In the genomic region with DNA sequence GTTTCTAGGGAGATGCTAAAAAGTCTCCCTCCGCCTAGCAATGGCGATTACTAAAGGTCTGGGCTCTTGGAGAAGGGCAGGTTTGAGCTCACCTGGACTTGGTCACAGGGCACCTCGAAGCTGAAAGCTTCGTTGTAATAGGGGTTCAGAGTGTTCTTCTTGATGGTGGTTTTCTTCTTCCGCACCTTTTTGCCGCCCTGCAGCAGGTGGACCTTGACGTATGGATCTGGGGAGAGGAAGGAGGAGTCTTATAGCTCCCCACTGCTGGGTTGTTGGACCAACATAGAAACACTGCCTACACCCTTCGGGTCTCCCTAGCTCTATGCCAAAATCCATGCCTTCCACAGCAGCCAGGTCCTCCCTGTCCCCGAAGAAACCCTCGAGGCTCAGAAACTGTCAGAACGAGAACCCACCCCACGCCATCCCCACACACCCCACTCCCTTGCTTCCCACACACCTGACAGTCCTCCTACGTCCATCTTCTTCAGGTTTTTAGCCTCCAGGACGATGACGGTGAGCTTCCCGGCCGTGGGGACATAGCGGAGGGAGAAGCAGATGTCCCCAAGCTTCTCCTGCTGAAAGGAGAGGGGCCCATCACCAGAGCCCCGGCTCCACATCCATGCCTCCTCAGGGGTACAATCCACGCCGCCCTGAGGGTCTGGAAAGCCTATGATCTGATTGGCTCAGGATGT, we compare ENCODE assay signal across 1 cellular context.
TF ChIP-seq lines count a peak whose summit lies in the region.

No MANE protein-coding gene starts in this region.

TF ChIP-seq in GM23338, 12 proteins besides CTCF, POLR2A, EP300 and RAD21:
- no peak for TF ChIP-seq CREB1 (CRISPR knock-in tag; IDR thresholded peaks at IDR 0.05; ENCODE audit: low read depth)
- TF ChIP-seq NANOG (IDR thresholded peaks at IDR 0.05; ENCODE audit: borderline replicate concordance) = no peak
- no peak for TF ChIP-seq ZNF331 (CRISPR knock-in tag; IDR thresholded peaks at IDR 0.05; ENCODE audit: low read depth)
- TF ChIP-seq, protein P1, sequence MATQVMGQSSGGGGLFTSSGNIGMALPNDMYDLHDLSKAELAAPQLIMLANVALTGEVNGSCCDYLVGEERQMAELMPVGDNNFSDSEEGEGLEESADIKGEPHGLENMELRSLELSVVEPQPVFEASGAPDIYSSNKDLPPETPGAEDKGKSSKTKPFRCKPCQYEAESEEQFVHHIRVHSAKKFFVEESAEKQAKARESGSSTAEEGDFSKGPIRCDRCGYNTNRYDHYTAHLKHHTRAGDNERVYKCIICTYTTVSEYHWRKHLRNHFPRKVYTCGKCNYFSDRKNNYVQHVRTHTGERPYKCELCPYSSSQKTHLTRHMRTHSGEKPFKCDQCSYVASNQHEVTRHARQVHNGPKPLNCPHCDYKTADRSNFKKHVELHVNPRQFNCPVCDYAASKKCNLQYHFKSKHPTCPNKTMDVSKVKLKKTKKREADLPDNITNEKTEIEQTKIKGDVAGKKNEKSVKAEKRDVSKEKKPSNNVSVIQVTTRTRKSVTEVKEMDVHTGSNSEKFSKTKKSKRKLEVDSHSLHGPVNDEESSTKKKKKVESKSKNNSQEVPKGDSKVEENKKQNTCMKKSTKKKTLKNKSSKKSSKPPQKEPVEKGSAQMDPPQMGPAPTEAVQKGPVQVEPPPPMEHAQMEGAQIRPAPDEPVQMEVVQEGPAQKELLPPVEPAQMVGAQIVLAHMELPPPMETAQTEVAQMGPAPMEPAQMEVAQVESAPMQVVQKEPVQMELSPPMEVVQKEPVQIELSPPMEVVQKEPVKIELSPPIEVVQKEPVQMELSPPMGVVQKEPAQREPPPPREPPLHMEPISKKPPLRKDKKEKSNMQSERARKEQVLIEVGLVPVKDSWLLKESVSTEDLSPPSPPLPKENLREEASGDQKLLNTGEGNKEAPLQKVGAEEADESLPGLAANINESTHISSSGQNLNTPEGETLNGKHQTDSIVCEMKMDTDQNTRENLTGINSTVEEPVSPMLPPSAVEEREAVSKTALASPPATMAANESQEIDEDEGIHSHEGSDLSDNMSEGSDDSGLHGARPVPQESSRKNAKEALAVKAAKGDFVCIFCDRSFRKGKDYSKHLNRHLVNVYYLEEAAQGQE (IDR thresholded peaks at IDR 0.05; ENCODE audit: unreplicated experiment) = no peak
- no peak for TF ChIP-seq EZH2 (IDR thresholded peaks at IDR 0.05; ENCODE audit: low read depth, unreplicated experiment)
- no peak for TF ChIP-seq ZNF114 (CRISPR knock-in tag; IDR thresholded peaks at IDR 0.05)
- TF ChIP-seq STAT1 (IDR thresholded peaks at IDR 0.05; ENCODE audit: unreplicated experiment) = no peak
- no peak for TF ChIP-seq EZH2phosphoT487 (IDR thresholded peaks at IDR 0.05; ENCODE audit: unreplicated experiment)
- TF ChIP-seq, protein P2, sequence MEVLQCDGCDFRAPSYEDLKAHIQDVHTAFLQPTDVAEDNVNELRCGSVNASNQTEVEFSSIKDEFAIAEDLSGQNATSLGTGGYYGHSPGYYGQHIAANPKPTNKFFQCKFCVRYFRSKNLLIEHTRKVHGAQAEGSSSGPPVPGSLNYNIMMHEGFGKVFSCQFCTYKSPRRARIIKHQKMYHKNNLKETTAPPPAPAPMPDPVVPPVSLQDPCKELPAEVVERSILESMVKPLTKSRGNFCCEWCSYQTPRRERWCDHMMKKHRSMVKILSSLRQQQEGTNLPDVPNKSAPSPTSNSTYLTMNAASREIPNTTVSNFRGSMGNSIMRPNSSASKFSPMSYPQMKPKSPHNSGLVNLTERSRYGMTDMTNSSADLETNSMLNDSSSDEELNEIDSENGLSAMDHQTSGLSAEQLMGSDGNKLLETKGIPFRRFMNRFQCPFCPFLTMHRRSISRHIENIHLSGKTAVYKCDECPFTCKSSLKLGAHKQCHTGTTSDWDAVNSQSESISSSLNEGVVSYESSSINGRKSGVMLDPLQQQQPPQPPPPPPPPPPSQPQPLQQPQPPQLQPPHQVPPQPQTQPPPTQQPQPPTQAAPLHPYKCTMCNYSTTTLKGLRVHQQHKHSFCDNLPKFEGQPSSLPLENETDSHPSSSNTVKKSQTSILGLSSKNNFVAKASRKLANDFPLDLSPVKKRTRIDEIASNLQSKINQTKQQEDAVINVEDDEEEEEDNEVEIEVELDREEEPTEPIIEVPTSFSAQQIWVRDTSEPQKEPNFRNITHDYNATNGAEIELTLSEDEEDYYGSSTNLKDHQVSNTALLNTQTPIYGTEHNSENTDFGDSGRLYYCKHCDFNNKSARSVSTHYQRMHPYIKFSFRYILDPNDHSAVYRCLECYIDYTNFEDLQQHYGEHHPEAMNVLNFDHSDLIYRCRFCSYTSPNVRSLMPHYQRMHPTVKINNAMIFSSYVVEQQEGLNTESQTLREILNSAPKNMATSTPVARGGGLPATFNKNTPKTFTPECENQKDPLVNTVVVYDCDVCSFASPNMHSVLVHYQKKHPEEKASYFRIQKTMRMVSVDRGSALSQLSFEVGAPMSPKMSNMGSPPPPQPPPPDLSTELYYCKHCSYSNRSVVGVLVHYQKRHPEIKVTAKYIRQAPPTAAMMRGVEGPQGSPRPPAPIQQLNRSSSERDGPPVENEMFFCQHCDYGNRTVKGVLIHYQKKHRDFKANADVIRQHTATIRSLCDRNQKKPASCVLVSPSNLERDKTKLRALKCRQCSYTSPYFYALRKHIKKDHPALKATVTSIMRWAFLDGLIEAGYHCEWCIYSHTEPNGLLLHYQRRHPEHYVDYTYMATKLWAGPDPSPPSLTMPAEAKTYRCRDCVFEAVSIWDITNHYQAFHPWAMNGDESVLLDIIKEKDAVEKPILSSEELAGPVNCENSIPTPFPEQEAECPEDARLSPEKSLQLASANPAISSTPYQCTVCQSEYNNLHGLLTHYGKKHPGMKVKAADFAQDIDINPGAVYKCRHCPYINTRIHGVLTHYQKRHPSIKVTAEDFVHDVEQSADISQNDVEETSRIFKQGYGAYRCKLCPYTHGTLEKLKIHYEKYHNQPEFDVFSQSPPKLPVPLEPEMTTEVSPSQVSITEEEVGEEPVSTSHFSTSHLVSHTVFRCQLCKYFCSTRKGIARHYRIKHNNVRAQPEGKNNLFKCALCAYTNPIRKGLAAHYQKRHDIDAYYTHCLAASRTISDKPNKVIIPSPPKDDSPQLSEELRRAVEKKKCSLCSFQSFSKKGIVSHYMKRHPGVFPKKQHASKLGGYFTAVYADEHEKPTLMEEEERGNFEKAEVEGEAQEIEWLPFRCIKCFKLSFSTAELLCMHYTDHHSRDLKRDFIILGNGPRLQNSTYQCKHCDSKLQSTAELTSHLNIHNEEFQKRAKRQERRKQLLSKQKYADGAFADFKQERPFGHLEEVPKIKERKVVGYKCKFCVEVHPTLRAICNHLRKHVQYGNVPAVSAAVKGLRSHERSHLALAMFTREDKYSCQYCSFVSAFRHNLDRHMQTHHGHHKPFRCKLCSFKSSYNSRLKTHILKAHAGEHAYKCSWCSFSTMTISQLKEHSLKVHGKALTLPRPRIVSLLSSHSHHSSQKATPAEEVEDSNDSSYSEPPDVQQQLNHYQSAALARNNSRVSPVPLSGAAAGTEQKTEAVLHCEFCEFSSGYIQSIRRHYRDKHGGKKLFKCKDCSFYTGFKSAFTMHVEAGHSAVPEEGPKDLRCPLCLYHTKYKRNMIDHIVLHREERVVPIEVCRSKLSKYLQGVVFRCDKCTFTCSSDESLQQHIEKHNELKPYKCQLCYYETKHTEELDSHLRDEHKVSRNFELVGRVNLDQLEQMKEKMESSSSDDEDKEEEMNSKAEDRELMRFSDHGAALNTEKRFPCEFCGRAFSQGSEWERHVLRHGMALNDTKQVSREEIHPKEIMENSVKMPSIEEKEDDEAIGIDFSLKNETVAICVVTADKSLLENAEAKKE (CRISPR knock-in tag; IDR thresholded peaks at IDR 0.05) = no peak
- no peak for TF ChIP-seq POLR2AphosphoS5 (IDR thresholded peaks at IDR 0.05; ENCODE audit: low read depth)
- TF ChIP-seq, protein P3, sequence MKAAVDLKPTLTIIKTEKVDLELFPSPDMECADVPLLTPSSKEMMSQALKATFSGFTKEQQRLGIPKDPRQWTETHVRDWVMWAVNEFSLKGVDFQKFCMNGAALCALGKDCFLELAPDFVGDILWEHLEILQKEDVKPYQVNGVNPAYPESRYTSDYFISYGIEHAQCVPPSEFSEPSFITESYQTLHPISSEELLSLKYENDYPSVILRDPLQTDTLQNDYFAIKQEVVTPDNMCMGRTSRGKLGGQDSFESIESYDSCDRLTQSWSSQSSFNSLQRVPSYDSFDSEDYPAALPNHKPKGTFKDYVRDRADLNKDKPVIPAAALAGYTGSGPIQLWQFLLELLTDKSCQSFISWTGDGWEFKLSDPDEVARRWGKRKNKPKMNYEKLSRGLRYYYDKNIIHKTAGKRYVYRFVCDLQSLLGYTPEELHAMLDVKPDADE (IDR thresholded peaks at IDR 0.05) = no peak
- no peak for TF ChIP-seq JUNB (IDR thresholded peaks at IDR 0.05; ENCODE audit: unreplicated experiment)
